22 cellular contexts compared by ENCODE assay signal in genomic region chr7:141242568-141242967, GRCh38.
"Had no signal": no experiment of that assay in that cellular context is flagged by ENCODE, and none has a peak within 500 bp of the region (broad histone marks: within the 10 kb centered on the region; RNA-seq: fewer than 3 reads in every experiment).

No MANE protein-coding gene starts in this region.

- H3K4me1 Mint-ChIP-seq: naive B cell; nephron; stimulated activated memory B cell treated with anti-CD40 and anti-IgM and Interleukin-4, amounts not matched to agents 10 μg/mL and 1 μg/mL and 100 μg/mL, for 72 hours had no signal

- DNase-seq: dermis blood vessel endothelial cell; esophagus squamous epithelium; foreskin fibroblast; glutamatergic neuron; left lung; lower lobe of right lung; mesenchymal stem cell; midbrain; naive B cell; posterior cingulate gyrus; spleen; stimulated activated CD4-positive, alpha-beta T cell treated with anti-CD3 and anti-CD28 coated beads, Interleukin-15, amount 100 ng/mL, for 24 hours; stimulated activated CD4-positive, alpha-beta T cell treated with anti-CD3 and anti-CD28 coated beads, Interleukin-1b, Interleukin-23, amount 100 ng/mL, for 48 hours; stimulated activated CD4-positive, alpha-beta T cell treated with anti-CD3 and anti-CD28 coated beads, Interleukin-4, amount 100 ng/mL, for 24 hours; tibial artery; upper lobe of left lung; uterus had no signal

- H3K36me3 Mint-ChIP-seq: naive B cell; stimulated activated memory B cell treated with anti-CD40 and anti-IgM and Interleukin-4, amounts not matched to agents 10 μg/mL and 1 μg/mL and 100 μg/mL, for 72 hours had no signal

- H3K4me3 Mint-ChIP-seq: naive B cell; nephron; stimulated activated memory B cell treated with anti-CD40 and anti-IgM and Interleukin-4, amounts not matched to agents 10 μg/mL and 1 μg/mL and 100 μg/mL, for 72 hours; stimulated activated naive CD8-positive, alpha-beta T cell treated with anti-CD3 and anti-CD28 coated beads, Interleukin-15, Interleukin-2, amounts not matched to agents 100 ng/mL and 50 ng/mL, for 24 hours had no signal

- H3K27ac Mint-ChIP-seq: nephron; stimulated activated memory B cell treated with anti-CD40 and anti-IgM and Interleukin-4, amounts not matched to agents 10 μg/mL and 1 μg/mL and 100 μg/mL, for 72 hours; stimulated activated naive CD8-positive, alpha-beta T cell treated with anti-CD3 and anti-CD28 coated beads, Interleukin-15, Interleukin-2, amounts not matched to agents 100 ng/mL and 50 ng/mL, for 24 hours had no signal

- H3K9me3 Mint-ChIP-seq: naive B cell; nephron; stimulated activated memory B cell treated with anti-CD40 and anti-IgM and Interleukin-4, amounts not matched to agents 10 μg/mL and 1 μg/mL and 100 μg/mL, for 72 hours; stimulated activated naive CD8-positive, alpha-beta T cell treated with anti-CD3 and anti-CD28 coated beads, Interleukin-15, Interleukin-2, amounts not matched to agents 100 ng/mL and 50 ng/mL, for 24 hours had no signal

- ATAC-seq: gastroesophageal sphincter; left lung; lower lobe of right lung; sciatic nerve; stimulated activated memory B cell treated with anti-CD40 and anti-IgM and Interleukin-4, amounts not matched to agents 10 μg/mL and 1 μg/mL and 100 μg/mL, for 72 hours had no signal
